Comparison of ENCODE assay signal across 19 cellular contexts in genomic region chr11:119730789-119731386, GRCh38. TPM values are rescaled to one million over a fixed set of nuclear protein-coding genes. Genes with fewer than 3 reads are reported as not detected.
DNase-seq lines count a peak whose midpoint lies in the region; ATAC-seq and TF ChIP-seq lines count a peak whose summit lies in the region.
"Had no signal": no experiment of that assay in that cellular context is flagged by ENCODE, and none has a peak within 500 bp of the region (broad histone marks: within the 10 kb centered on the region; RNA-seq: fewer than 3 reads in every experiment).

No MANE protein-coding gene starts in this region.

- TF ChIP-seq CTCF in HCT116 (IDR thresholded peaks at IDR 0.05 in 2 of 3, conservative IDR thresholded peaks at IDR 0.05 in 1 of 3; ENCODE audit: borderline replicate concordance in 1 of 3, insufficient read depth in 1 of 3, low read depth in 2 of 3, low read length in 2 of 3), result no peak

- H3K9me2 ChIP-seq in HCT116 (ENCODE audit: insufficient read depth), result no peaks in the 10 kb centered on the region

- no peaks in the 10 kb centered on the region for H3K9me3 Mint-ChIP-seq in activated T-helper 1 cell treated with anti-CD3 and anti-CD28 coated beads, Interleukin-12 subunit alpha, Interleukin-12 subunit beta, Interleukin-2, Interleukin-4 antibody, amounts not matched to agents 30 ng/mL and 10 ng/mL and 1 ng/mL, durations not matched to agents 14 hours and 24 hours and 36 hours
- H3K9me3 Mint-ChIP-seq in stimulated activated naive B cell treated with anti-CD40 and anti-IgM and Interleukin-4, amounts not matched to agents 10 μg/mL and 1 μg/mL and 100 μg/mL, for 72 hours, result no peaks in the 10 kb centered on the region
- H3K9me3 Mint-ChIP-seq: activated CD4-positive, alpha-beta memory T cell treated with anti-CD3 and anti-CD28 coated beads for 36 hours; activated T-cell treated with anti-CD3 and anti-CD28 coated beads, Interleukin-2, amount 50 U/mL, for 24 hours had no signal

- H3K79me2 ChIP-seq in HCT116 (ENCODE audit: insufficient read depth, low read length), result peaks cover 25% of the 10 kb centered on the region

- H4K20me1 ChIP-seq in HCT116 (ENCODE audit: insufficient read depth), result no peaks in the 10 kb centered on the region

- no peak overlapping the region for H2AFZ ChIP-seq in HCT116 (ENCODE audit: low read depth, low read length, poor library complexity, severe bottlenecking)

- DNase-seq in HCT116 (ENCODE audit: low read depth, low spot score) (no peak), DMS153 (lab: John Stamatoyannopoulos, UW) (no peak), NCI-H774 (lab: John Stamatoyannopoulos, UW) (no peak)
- no peak for DNase-seq in activated T-helper 1 cell treated with anti-CD3 and anti-CD28 coated beads, Interleukin-12 subunit alpha, Interleukin-12 subunit beta, Interleukin-2, Interleukin-4 antibody, amounts not matched to agents 30 ng/mL and 10 ng/mL and 1 ng/mL, durations not matched to agents 14 hours and 24 hours and 36 hours (ENCODE audit: low spot score)
- no peak for DNase-seq in stimulated activated naive B cell treated with anti-CD40 and anti-IgM and Interleukin-4, amounts not matched to agents 10 μg/mL and 1 μg/mL and 100 μg/mL, for 72 hours
- DNase-seq in stimulated activated naive CD8-positive, alpha-beta T cell treated with anti-CD3 and anti-CD28 coated beads, Interleukin-15, Interleukin-2, amounts not matched to agents 100 U/mL and 50 U/mL, for 24 hours, result no peak
- DNase-seq: activated CD4-positive, alpha-beta memory T cell treated with anti-CD3 and anti-CD28 coated beads for 36 hours; activated T-cell treated with anti-CD3 and anti-CD28 coated beads, Interleukin-2, amount 50 U/mL, for 24 hours; DMS79 treated with DMSO at 0.1 percent for 48 hours; effector CD8-positive, alpha-beta T cell; left cardiac atrium; NCI-H1417; NCI-H2171; RPMI8226; stimulated activated CD4-positive, alpha-beta T cell treated with anti-CD3 and anti-CD28 coated beads, Interleukin-2, amount 100 ng/mL, for 48 hours had no signal

- no peaks in the 10 kb centered on the region for H3K9me3 ChIP-seq in HCT116 (ENCODE audit: control insufficient read depth in 1 of 2, insufficient read depth in 1 of 2, low read depth in 1 of 2, low read length in 2 of 2)
- no peaks in the 10 kb centered on the region for H3K9me3 ChIP-seq in iPS-18a (ENCODE audit: control insufficient read depth, low read depth, low read length)
- H3K9me3 ChIP-seq: HAP-1, thoracic aorta had no signal

- no peak overlapping the region for H3K9ac ChIP-seq in HCT116 (ENCODE audit: low read length)
- H3K9ac ChIP-seq in iPS-18a (ENCODE audit: low read length), result no peak overlapping the region

- H3K4me3 ChIP-seq in HCT116 (replicated peaks in 1 of 2; ENCODE audit: low read depth in 1 of 2, low read length in 2 of 2), result no peak overlapping the region
- peak overlapping the region; percentile 86 for H3K4me3 ChIP-seq in iPS-18a (ENCODE audit: low read length)
- H3K4me3 ChIP-seq: cardiac muscle cell, HAP-1 had no signal

- POLR2A ChIA-PET in HCT116 (lab: Charles Lee), result no interaction called here

- no peak for ATAC-seq in HCT116
- no peak for ATAC-seq in stimulated activated naive B cell treated with anti-CD40 and anti-IgM and Interleukin-4, amounts not matched to agents 10 μg/mL and 1 μg/mL and 100 μg/mL, for 72 hours (replicated peaks)
- no peak for ATAC-seq in stimulated activated naive CD8-positive, alpha-beta T cell treated with anti-CD3 and anti-CD28 coated beads, Interleukin-15, Interleukin-2, amounts not matched to agents 100 U/mL and 50 U/mL, for 24 hours

- H3K4me1 ChIP-seq in HCT116 (ENCODE audit: control insufficient read depth in 1 of 2, insufficient read depth in 2 of 2, low read length in 2 of 2) (peaks cover 14 to 28% of the 10 kb centered on the region in 2 experiments), iPS-18a (ENCODE audit: control insufficient read depth, low read depth, low read length) (peaks cover 12% of the 10 kb centered on the region)

- intact Hi-C loops in HCT116 (cut with micrococcal nuclease), result no loop called here
- intact Hi-C loops in activated T-helper 1 cell treated with anti-CD3 and anti-CD28 coated beads, Interleukin-12 subunit alpha, Interleukin-12 subunit beta, Interleukin-2, Interleukin-4 antibody, amounts not matched to agents 30 ng/mL and 10 ng/mL and 1 ng/mL, durations not matched to agents 14 hours and 24 hours and 36 hours (cut with micrococcal nuclease), result no loop called here

- H3K4me2 ChIP-seq in HCT116 (ENCODE audit: low read length), result peak overlapping the region; percentile 100; the same call in 1 of the 2 replicates

- RAD21 ChIA-PET in HCT116 (lab: Charles Lee; ENCODE audit: low non-redundant PET in 1 of 2, low total read pairs in 2 of 2, uncharacterized antibody in 2 of 2, unreplicated experiment in 2 of 2), result no interaction called here

- no peak for TF ChIP-seq POLR2A in HCT116 (IDR thresholded peaks at IDR 0.05; ENCODE audit: borderline replicate concordance, extremely low read depth, insufficient read depth, insufficient read length)

- H3K27me3 ChIP-seq in HCT116 (ENCODE audit: insufficient read depth, low read length), result no peaks in the 10 kb centered on the region
- H3K27me3 ChIP-seq in iPS-18a (ENCODE audit: control insufficient read depth, insufficient read depth, low read length), result peaks cover 9% of the 10 kb centered on the region
- H3K27me3 ChIP-seq: cardiac muscle cell had no signal

- H3K27ac ChIP-seq in HCT116 (ENCODE audit: low read depth, low read length), result no peak overlapping the region
- H3K27ac ChIP-seq in iPS-18a (ENCODE audit: low read length), result no peak overlapping the region
- H3K27ac ChIP-seq: cardiac muscle cell, thoracic aorta had no signal

- H3K4me3 Mint-ChIP-seq in activated T-helper 1 cell treated with anti-CD3 and anti-CD28 coated beads, Interleukin-12 subunit alpha, Interleukin-12 subunit beta, Interleukin-2, Interleukin-4 antibody, amounts not matched to agents 30 ng/mL and 10 ng/mL and 1 ng/mL, durations not matched to agents 14 hours and 24 hours and 36 hours, result peak overlapping the region; percentile 77
- H3K4me3 Mint-ChIP-seq in stimulated activated naive B cell treated with anti-CD40 and anti-IgM and Interleukin-4, amounts not matched to agents 10 μg/mL and 1 μg/mL and 100 μg/mL, for 72 hours, result no peak overlapping the region

- no peak for TF ChIP-seq RAD21 in HCT116 (IDR thresholded peaks at IDR 0.05; ENCODE audit: low read depth)

- H3K36me3 ChIP-seq in HCT116 (ENCODE audit: control insufficient read depth in 1 of 2, insufficient read depth in 2 of 2, low read length in 2 of 2) (no peaks in the 10 kb centered on the region), iPS-18a (ENCODE audit: control insufficient read depth, low read depth, low read length) (no peaks in the 10 kb centered on the region)
- H3K36me3 ChIP-seq: cardiac muscle cell, HAP-1, thoracic aorta had no signal

- no peaks in the 10 kb centered on the region for H3K36me3 Mint-ChIP-seq in activated T-helper 1 cell treated with anti-CD3 and anti-CD28 coated beads, Interleukin-12 subunit alpha, Interleukin-12 subunit beta, Interleukin-2, Interleukin-4 antibody, amounts not matched to agents 30 ng/mL and 10 ng/mL and 1 ng/mL, durations not matched to agents 14 hours and 24 hours and 36 hours (ENCODE audit: low read depth)
- H3K36me3 Mint-ChIP-seq in stimulated activated naive B cell treated with anti-CD40 and anti-IgM and Interleukin-4, amounts not matched to agents 10 μg/mL and 1 μg/mL and 100 μg/mL, for 72 hours, result peaks cover 0 to 2% of the 10 kb centered on the region in 2 donors
- H3K36me3 Mint-ChIP-seq: activated CD4-positive, alpha-beta memory T cell treated with anti-CD3 and anti-CD28 coated beads for 36 hours had no signal

- CTCF ChIA-PET in HCT116 (lab: Charles Lee), result no interaction called here

- H3K4me1 Mint-ChIP-seq in activated T-helper 1 cell treated with anti-CD3 and anti-CD28 coated beads, Interleukin-12 subunit alpha, Interleukin-12 subunit beta, Interleukin-2, Interleukin-4 antibody, amounts not matched to agents 30 ng/mL and 10 ng/mL and 1 ng/mL, durations not matched to agents 14 hours and 24 hours and 36 hours (ENCODE audit: low read depth), result no peaks in the 10 kb centered on the region
- H3K4me1 Mint-ChIP-seq in stimulated activated naive B cell treated with anti-CD40 and anti-IgM and Interleukin-4, amounts not matched to agents 10 μg/mL and 1 μg/mL and 100 μg/mL, for 72 hours, result peaks cover 26 to 32% of the 10 kb centered on the region in 2 donors

- peaks cover 49% of the 10 kb centered on the region for H3K27me3 Mint-ChIP-seq in activated T-helper 1 cell treated with anti-CD3 and anti-CD28 coated beads, Interleukin-12 subunit alpha, Interleukin-12 subunit beta, Interleukin-2, Interleukin-4 antibody, amounts not matched to agents 30 ng/mL and 10 ng/mL and 1 ng/mL, durations not matched to agents 14 hours and 24 hours and 36 hours (ENCODE audit: insufficient read depth)
- H3K27me3 Mint-ChIP-seq in stimulated activated naive B cell treated with anti-CD40 and anti-IgM and Interleukin-4, amounts not matched to agents 10 μg/mL and 1 μg/mL and 100 μg/mL, for 72 hours, result peaks cover 38 to 51% of the 10 kb centered on the region in 2 donors

- BruUV-seq in HCT116 (replicated peaks; lab: Mats Ljungman, UMichigan), result no TSS peak

- H3K27ac Mint-ChIP-seq in activated T-helper 1 cell treated with anti-CD3 and anti-CD28 coated beads, Interleukin-12 subunit alpha, Interleukin-12 subunit beta, Interleukin-2, Interleukin-4 antibody, amounts not matched to agents 30 ng/mL and 10 ng/mL and 1 ng/mL, durations not matched to agents 14 hours and 24 hours and 36 hours, result no peak overlapping the region
- peak overlapping the region; percentile 73 for H3K27ac Mint-ChIP-seq in stimulated activated naive B cell treated with anti-CD40 and anti-IgM and Interleukin-4, amounts not matched to agents 10 μg/mL and 1 μg/mL and 100 μg/mL, for 72 hours
- H3K27ac Mint-ChIP-seq: activated CD4-positive, alpha-beta memory T cell treated with anti-CD3 and anti-CD28 coated beads for 36 hours; activated T-cell treated with anti-CD3 and anti-CD28 coated beads, Interleukin-2, amount 50 U/mL, for 24 hours had no signal

TF ChIP-seq in HCT116, 20 proteins besides CTCF, POLR2A, EP300 and RAD21 (continues in another document):
- TF ChIP-seq SRF (IDR thresholded peaks at IDR 0.05; ENCODE audit: low read depth) (no peak), JUND (IDR thresholded peaks at IDR 0.05) (no peak), ATF3 (IDR thresholded peaks at IDR 0.05) (no peak), ZFX (IDR thresholded peaks at IDR 0.05) (no peak), FOSL1 (IDR thresholded peaks at IDR 0.05; ENCODE audit: low read depth) (no peak), CEBPB (IDR thresholded peaks at IDR 0.05; ENCODE audit: low read depth) (no peak)

RNA-seq across cellular contexts. Expression of gene NECTIN1, which starts 1.9 kb away (rescaled TPM):
- 23.8 TPM for total RNA-seq in HCT116 (2021; ENCODE audit: unreplicated experiment)
- 17.7 and 22.2 TPM in 2 replicates for polyA plus RNA-seq in HCT116 (2012)
- 4.5 and 5.4 TPM in 2 replicates for total RNA-seq in activated T-helper 1 cell treated with anti-CD3 and anti-CD28 coated beads, Interleukin-12 subunit alpha, Interleukin-12 subunit beta, Interleukin-2, Interleukin-4 antibody, amounts not matched to agents 30 ng/mL and 10 ng/mL and 1 ng/mL, durations not matched to agents 14 hours and 24 hours and 36 hours
